Comparison of ENCODE assay signal across 12 cellular contexts in genomic region chr19:46349311-46349993, GRCh38. TPM values are rescaled to one million over a fixed set of nuclear protein-coding genes. Genes with fewer than 3 reads are reported as not detected.
DNase-seq lines count a peak whose midpoint lies in the region; ATAC-seq, FAIRE-seq and TF ChIP-seq lines count a peak whose summit lies in the region.
"Had no signal": no experiment of that assay in that cellular context is flagged by ENCODE, and none has a peak within 500 bp of the region (broad histone marks: within the 10 kb centered on the region; RNA-seq: fewer than 3 reads in every experiment).

No MANE protein-coding gene starts in this region.

- peaks cover 28% of the 10 kb centered on the region for H3K36me3 ChIP-seq in DND-41 (ENCODE audit: insufficient read depth, low read length)
- H3K36me3 ChIP-seq in Loucy (ENCODE audit: insufficient read depth, low read length), result peaks cover 13% of the 10 kb centered on the region
- H3K36me3 ChIP-seq in astrocyte (ENCODE audit: insufficient read depth, low read length), result peaks cover 8% of the 10 kb centered on the region

- H3K27me3 Mint-ChIP-seq in astrocyte (ENCODE audit: low read depth, unreplicated experiment), result no peaks in the 10 kb centered on the region
- no peaks in the 10 kb centered on the region for H3K27me3 Mint-ChIP-seq in nephron progenitor cell (ENCODE audit: low read depth, poor library complexity)

- H3K4me2 ChIP-seq in DND-41 (ENCODE audit: insufficient read depth, low read length), result peak overlapping the region; percentile 91
- H3K4me2 ChIP-seq in Loucy (ENCODE audit: low read depth, low read length, poor library complexity, severe bottlenecking), result peak overlapping the region; percentile 98
- peak overlapping the region; percentile 20 for H3K4me2 ChIP-seq in astrocyte (ENCODE audit: low read length)

- H3K4me3 ChIP-seq in DND-41 (ENCODE audit: low read depth in 1 of 2, low read length in 2 of 2) (no peak overlapping the region), Loucy (ENCODE audit: low read length, poor library complexity, severe bottlenecking) (peak overlapping the region; percentile 100), astrocyte (ENCODE audit: insufficient read depth, low read depth, low read length) (no peak overlapping the region)

- H4K20me1 ChIP-seq in DND-41 (ENCODE audit: insufficient read depth, low read length), result peaks cover 55% of the 10 kb centered on the region
- H4K20me1 ChIP-seq in Loucy (ENCODE audit: insufficient read depth, low read length, poor library complexity, severe bottlenecking), result peaks cover 39% of the 10 kb centered on the region
- peaks cover 58% of the 10 kb centered on the region for H4K20me1 ChIP-seq in astrocyte (ENCODE audit: insufficient read depth, low read length)

- H3K27ac ChIP-seq in DND-41 (ENCODE audit: low read length) (peak overlapping the region; percentile 42; the same call in 1 of the 2 replicates), astrocyte (ENCODE audit: low read depth, low read length) (no peak overlapping the region)

- H3K36me3 Mint-ChIP-seq in astrocyte (ENCODE audit: low read depth, unreplicated experiment) (peaks cover 10% of the 10 kb centered on the region), nephron progenitor cell (ENCODE audit: low read depth) (peaks cover 21% of the 10 kb centered on the region)

- H3K9ac ChIP-seq in DND-41 (ENCODE audit: low read depth, low read length), result no peak overlapping the region
- peak overlapping the region; percentile 45 for H3K9ac ChIP-seq in Loucy (ENCODE audit: low read depth, low read length, poor library complexity, severe bottlenecking)
- H3K9ac ChIP-seq in astrocyte (ENCODE audit: low read length), result no peak overlapping the region

- DNase-seq in DND-41 (no peak), astrocyte (ENCODE audit: low read depth) (no peak), nephron progenitor cell (no peak), NCI-H146 (lab: John Stamatoyannopoulos, UW) (no peak), middle frontal gyrus (ENCODE audit: extremely low spot score, low spot score) (no peak), SW 1271 (lab: John Stamatoyannopoulos, UW) (no peak), hepatic stellate cell (ENCODE audit: low spot score) (no peak)
- DNase-seq: H7, Kasumi-1 had no signal

- peaks cover 69% of the 10 kb centered on the region for H3K79me2 ChIP-seq in DND-41 (ENCODE audit: insufficient read depth, low read length)
- H3K79me2 ChIP-seq in Loucy (ENCODE audit: insufficient read depth, low read length), result peaks cover 68% of the 10 kb centered on the region
- H3K79me2 ChIP-seq in astrocyte (ENCODE audit: insufficient read depth, low read length), result peaks cover 73% of the 10 kb centered on the region

- H3K27ac Mint-ChIP-seq in astrocyte (ENCODE audit: unreplicated experiment) (peak overlapping the region; percentile 56), nephron progenitor cell (peak overlapping the region; percentile 88)

- no peaks in the 10 kb centered on the region for H3K9me2 ChIP-seq in Loucy (replicated peaks; ENCODE audit: low read depth, low read length)

- H3K4me3 Mint-ChIP-seq in astrocyte (ENCODE audit: unreplicated experiment), result peak overlapping the region; percentile 47
- peak overlapping the region; percentile 98 for H3K4me3 Mint-ChIP-seq in nephron progenitor cell

- no peak for ATAC-seq in DND-41 (ENCODE audit: insufficient read depth, low read depth)

- H3K4me1 Mint-ChIP-seq in astrocyte (ENCODE audit: low read depth, unreplicated experiment) (peaks cover 25% of the 10 kb centered on the region), nephron progenitor cell (peaks cover 62% of the 10 kb centered on the region)

- H3F3A ChIP-seq in Loucy (ENCODE audit: low read depth), result no peaks in the 10 kb centered on the region

- FAIRE-seq in astrocyte (lab: Jason Lieb, UNC), result no peak

- peaks cover 48% of the 10 kb centered on the region for H3K4me1 ChIP-seq in DND-41 (ENCODE audit: insufficient read depth, low read length)
- peaks cover 51% of the 10 kb centered on the region for H3K4me1 ChIP-seq in Loucy (ENCODE audit: insufficient read depth, low read length, poor library complexity, severe bottlenecking)
- peaks cover 33% of the 10 kb centered on the region for H3K4me1 ChIP-seq in astrocyte (ENCODE audit: insufficient read depth, low read length)

- H3K27me3 ChIP-seq in DND-41 (ENCODE audit: insufficient read depth, low read length, poor library complexity), result no peaks in the 10 kb centered on the region
- H3K27me3 ChIP-seq in Loucy (ENCODE audit: insufficient read depth, low read length, poor library complexity, severe bottlenecking), result no peaks in the 10 kb centered on the region
- H3K27me3 ChIP-seq in astrocyte (ENCODE audit: insufficient read depth, low read length), result no peaks in the 10 kb centered on the region

- H2AFZ ChIP-seq in DND-41 (ENCODE audit: low read depth, low read length) (no peak overlapping the region), Loucy (ENCODE audit: low read length) (no peak overlapping the region), astrocyte (ENCODE audit: low read depth, low read length) (no peak overlapping the region)

- H3K9me3 ChIP-seq in DND-41 (ENCODE audit: insufficient read depth, low read length, severe bottlenecking) (no peaks in the 10 kb centered on the region), Loucy (ENCODE audit: insufficient read depth, low read depth, low read length) (no peaks in the 10 kb centered on the region), astrocyte (ENCODE audit: insufficient read depth, low read depth, low read length) (no peaks in the 10 kb centered on the region)

- H3K9me3 Mint-ChIP-seq in astrocyte (ENCODE audit: unreplicated experiment) (no peaks in the 10 kb centered on the region), nephron progenitor cell (no peaks in the 10 kb centered on the region)

- TF ChIP-seq CTCF in DND-41 (IDR thresholded peaks at IDR 0.05; ENCODE audit: borderline replicate concordance, extremely low read depth, low read length, poor library complexity, severe bottlenecking) (no peak), Loucy (conservative IDR thresholded peaks at IDR 0.05; ENCODE audit: low read length) (no peak), astrocyte (IDR thresholded peaks at IDR 0.05; ENCODE audit: insufficient read depth, low read depth, low read length) (no peak), nephron progenitor cell (IDR thresholded peaks at IDR 0.05) (no peak)

RNA-seq across cellular contexts. Expression of gene PPP5C, which starts 2.6 kb away (rescaled TPM):
- total RNA-seq in astrocyte, result 68.8 and 70.9 TPM in 2 replicates

RNA-seq across cellular contexts. Expression of gene HIF3A, which starts 52.6 kb away (rescaled TPM):
- total RNA-seq in astrocyte, result 12.6 and 15.6 TPM in 2 replicates
- total RNA-seq: G401; T-helper 2 cell treated with Interferon-gamma antibody and Interleukin-4, amounts not matched to agents 100 ng/mL and 5 ng/mL, for 36 hours had no signal

Comparison
In these comparisons a context has a peak if more than half of its experiments do, and no peak if none do; other contexts are left out.
1. H3K4me2 ChIP-seq: peak in every context shown above with its lines; median percentile 98 in Loucy; 91 in DND-41; 20 in astrocyte.